In the genomic region with DNA sequence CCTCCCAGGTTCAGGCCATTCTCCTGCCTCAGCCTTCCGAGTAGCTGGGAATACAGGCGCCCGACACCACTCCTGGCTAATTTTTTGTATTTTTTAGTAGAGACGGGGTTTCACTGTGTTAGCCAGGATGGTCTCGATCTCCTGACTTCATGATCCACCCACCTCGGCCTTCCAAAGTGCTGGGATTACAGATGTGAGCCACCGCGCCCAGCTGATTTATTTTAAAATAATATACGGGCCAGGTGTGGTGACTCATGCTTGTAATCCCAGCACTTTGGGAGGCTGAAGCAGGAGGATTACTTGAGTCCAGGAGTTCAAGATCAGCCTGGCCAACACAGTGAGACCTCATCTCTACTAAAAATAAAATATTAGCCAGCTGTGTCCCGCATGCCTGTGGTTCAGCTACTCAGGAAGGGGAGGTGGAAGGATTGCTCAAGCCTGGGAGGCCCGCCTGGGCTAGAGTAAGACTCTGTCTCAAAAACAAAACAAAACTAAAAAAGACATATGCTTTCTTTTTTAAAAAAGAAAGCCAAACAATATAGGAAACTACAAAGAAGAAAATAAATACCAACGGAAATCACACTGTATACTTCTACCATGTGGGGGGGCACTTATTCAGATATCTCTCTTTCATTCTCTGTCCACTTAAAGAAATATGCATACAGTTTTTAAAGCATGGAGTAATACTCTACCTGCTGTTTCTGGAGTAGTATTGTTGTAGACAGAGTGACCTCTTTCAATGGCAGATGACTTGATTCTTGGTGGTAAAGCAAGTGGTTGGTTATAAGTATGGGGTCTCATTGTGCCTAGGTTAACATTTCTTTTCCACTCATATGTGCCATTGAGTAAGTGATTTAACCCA, we compare ENCODE assay signal across 10 cellular contexts. TPM values are rescaled to one million over a fixed set of nuclear protein-coding genes. Genes with fewer than 3 reads are reported as not detected.
DNase-seq lines count a peak whose midpoint lies in the region; TF ChIP-seq lines count a peak whose summit lies in the region.
"Had no signal": no experiment of that assay in that cellular context is flagged by ENCODE, and none has a peak within 500 bp of the region (broad histone marks: within the 10 kb centered on the region; RNA-seq: fewer than 3 reads in every experiment).

No MANE protein-coding gene starts in this region.

- peaks cover 16% of the 10 kb centered on the region for H3K4me1 ChIP-seq in Karpas-422 (ENCODE audit: low read length)
- H3K4me1 ChIP-seq in SK-N-SH (ENCODE audit: control insufficient read depth in 1 of 2, insufficient read depth in 2 of 2, low read depth in 1 of 2, low read length in 1 of 2): no peaks in the 10 kb centered on the region
- no peaks in the 10 kb centered on the region for H3K4me1 ChIP-seq in sigmoid colon

- H4K20me1 ChIP-seq in Karpas-422 (ENCODE audit: insufficient read depth, low read depth, low read length): no peaks in the 10 kb centered on the region
- no peaks in the 10 kb centered on the region for H4K20me1 ChIP-seq in SK-N-SH (ENCODE audit: insufficient read depth)

- H2AFZ ChIP-seq in Karpas-422 (ENCODE audit: low read length) (peak overlapping the region; percentile 51), SK-N-SH (ENCODE audit: low read depth) (no peak overlapping the region)

- H3K79me2 ChIP-seq in Karpas-422 (ENCODE audit: low read length) (no peaks in the 10 kb centered on the region), SK-N-SH (ENCODE audit: insufficient read depth) (no peaks in the 10 kb centered on the region)

- H3K9ac ChIP-seq in Karpas-422 (ENCODE audit: low read length): no peak overlapping the region
- H3K9ac ChIP-seq in SK-N-SH: no peak overlapping the region

- H3F3A ChIP-seq in SK-N-SH (replicated peaks; ENCODE audit: insufficient read depth): no peaks in the 10 kb centered on the region

- in situ Hi-C loops in astrocyte of the cerebellum (cut with HindIII; ENCODE audit: low sequenced_read_pairs): no loop called here

- WGBS in SK-N-SH (ENCODE audit: low lambda C conversion rate): 80% methylated on average over 12 of the region's 12 CpGs
- WGBS in sigmoid colon, 2 donors: 74 to 75% methylated on average over 12 of the region's 12 CpGs

- no peak overlapping the region for H3K4me2 ChIP-seq in Karpas-422 (ENCODE audit: low read depth, low read length, poor library complexity, severe bottlenecking)
- no peak overlapping the region for H3K4me2 ChIP-seq in SK-N-SH

- CTCF ChIA-PET in SK-N-SH (lab: Yijun Ruan, JAX): interaction anchor here (1.3 kb wide), 1 partner anchor 115 kb away, joined by 3 read pairs; no protein-coding TSS in a partner anchor

- no peak for TF ChIP-seq EP300 in SK-N-SH (IDR thresholded peaks at IDR 0.05; ENCODE audit: borderline replicate concordance in 1 of 2, low read depth in 1 of 2, low read length in 1 of 2)
- no peak for TF ChIP-seq EP300 in sigmoid colon (IDR thresholded peaks at IDR 0.05)

- DNase-seq in GM04503 (ENCODE audit: low read depth): peak; percentile 42
- DNase-seq in Karpas-422: no peak
- DNase-seq in astrocyte of the cerebellum (ENCODE audit: low read depth): peak; percentile 34
- DNase-seq in non-pigmented ciliary epithelial cell (ENCODE audit: low read depth): peak; percentile 64
- DNase-seq in stimulated activated CD4-positive, alpha-beta T cell treated with anti-CD3 and anti-CD28 coated beads, Interleukin-1b, Interleukin-23, amount 100 ng/mL, for 48 hours: no peak
- DNase-seq in SK-N-SH: no peak
- DNase-seq in sigmoid colon: no peak
- DNase-seq in NCI-H748 treated with DMSO at 0.1 percent for 48 hours (lab: John Stamatoyannopoulos, UW): no peak
- DNase-seq: activated gamma-delta T cell, NCI-H2227 treated with DMSO at 0.1 percent for 48 hours had no signal

- intact Hi-C loops in sigmoid colon (cut with DNase I): no loop called here

- no peaks in the 10 kb centered on the region for H3K27me3 ChIP-seq in Karpas-422 (ENCODE audit: low read length)
- H3K27me3 ChIP-seq in SK-N-SH (ENCODE audit: insufficient read depth): no peaks in the 10 kb centered on the region
- H3K27me3 ChIP-seq in sigmoid colon: no peaks in the 10 kb centered on the region

- H3K36me3 ChIP-seq in Karpas-422 (ENCODE audit: insufficient read depth, low read length): no peaks in the 10 kb centered on the region
- no peaks in the 10 kb centered on the region for H3K36me3 ChIP-seq in SK-N-SH (replicated peaks in 1 of 2; ENCODE audit: control insufficient read depth in 1 of 2, insufficient read depth in 2 of 2, low read length in 1 of 2)
- no peaks in the 10 kb centered on the region for H3K36me3 ChIP-seq in sigmoid colon

- TF ChIP-seq RAD21 in SK-N-SH (IDR thresholded peaks at IDR 0.05; ENCODE audit: low read length): no peak

- H3K4me3 ChIP-seq in Karpas-422 (ENCODE audit: low read length): no peak overlapping the region
- H3K4me3 ChIP-seq in astrocyte of the cerebellum (ENCODE audit: low read depth, low read length): no peak overlapping the region
- no peak overlapping the region for H3K4me3 ChIP-seq in SK-N-SH (ENCODE audit: low read depth in 2 of 2, low read length in 1 of 2)
- H3K4me3 ChIP-seq in sigmoid colon: no peak overlapping the region

- H3K9me3 ChIP-seq in Karpas-422 (ENCODE audit: low read length): no peaks in the 10 kb centered on the region
- no peaks in the 10 kb centered on the region for H3K9me3 ChIP-seq in SK-N-SH
- H3K9me3 ChIP-seq in sigmoid colon: no peaks in the 10 kb centered on the region

- H3K9me2 ChIP-seq in Karpas-422 (replicated peaks; ENCODE audit: insufficient read depth, low read length) (no peaks in the 10 kb centered on the region), SK-N-SH (no peaks in the 10 kb centered on the region)

- POLR2A ChIA-PET in SK-N-SH (lab: Yijun Ruan, JAX): no interaction called here

- no peak overlapping the region for H3K27ac ChIP-seq in Karpas-422 (ENCODE audit: low read length)
- no peak overlapping the region for H3K27ac ChIP-seq in SK-N-SH (ENCODE audit: low read depth in 2 of 2, low read length in 1 of 2)
- H3K27ac ChIP-seq in sigmoid colon: no peak overlapping the region

- TF ChIP-seq POLR2A in sigmoid colon (IDR thresholded peaks at IDR 0.05): no peak

- no peak for TF ChIP-seq CTCF in astrocyte of the cerebellum (IDR thresholded peaks at IDR 0.05; ENCODE audit: low read depth, low read length, missing control alignments)
- TF ChIP-seq CTCF in SK-N-SH (IDR thresholded peaks at IDR 0.05): no peak
- no peak for TF ChIP-seq CTCF in sigmoid colon (IDR thresholded peaks at IDR 0.05)

TF ChIP-seq in SK-N-SH, 30 proteins besides CTCF, POLR2A, EP300 and RAD21:
- TF ChIP-seq POLR2AphosphoS5 (IDR thresholded peaks at IDR 0.05; ENCODE audit: low read depth, low read length): no peak
- TF ChIP-seq, protein P1, sequence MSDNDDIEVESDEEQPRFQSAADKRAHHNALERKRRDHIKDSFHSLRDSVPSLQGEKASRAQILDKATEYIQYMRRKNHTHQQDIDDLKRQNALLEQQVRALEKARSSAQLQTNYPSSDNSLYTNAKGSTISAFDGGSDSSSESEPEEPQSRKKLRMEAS (IDR thresholded peaks at IDR 0.05; ENCODE audit: low read depth): no peak
- TF ChIP-seq, protein P2, sequence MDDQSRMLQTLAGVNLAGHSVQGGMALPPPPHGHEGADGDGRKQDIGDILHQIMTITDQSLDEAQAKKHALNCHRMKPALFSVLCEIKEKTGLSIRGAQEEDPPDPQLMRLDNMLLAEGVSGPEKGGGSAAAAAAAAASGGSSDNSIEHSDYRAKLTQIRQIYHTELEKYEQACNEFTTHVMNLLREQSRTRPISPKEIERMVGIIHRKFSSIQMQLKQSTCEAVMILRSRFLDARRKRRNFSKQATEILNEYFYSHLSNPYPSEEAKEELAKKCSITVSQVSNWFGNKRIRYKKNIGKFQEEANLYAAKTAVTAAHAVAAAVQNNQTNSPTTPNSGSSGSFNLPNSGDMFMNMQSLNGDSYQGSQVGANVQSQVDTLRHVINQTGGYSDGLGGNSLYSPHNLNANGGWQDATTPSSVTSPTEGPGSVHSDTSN (IDR thresholded peaks at IDR 0.05): no peak
TF ChIP-seq in SK-N-SH: peak in this region for 0.

RNA-seq across cellular contexts. Expression of a gene that starts 0.9 kb away (rescaled TPM):
- 36.2 and 65.7 TPM in 2 replicates for total RNA-seq in Karpas-422 (2014; rRNA removed; shearing (Covaris generic); ENCODE audit: low replicate concordance)
- polyA plus RNA-seq in SK-N-SH (2012; rRNA removed) (2.6 and 4.7 TPM in 2 replicates), sigmoid colon (10 to 100 TPM; 22.2 to 33.9 (median 31.0) TPM)
- polyA plus RNA-seq in SK-N-SH (2012; cell fraction: cytosol; rRNA removed): 2.7 and 3.6 TPM in 2 replicates
- polyA plus RNA-seq in SK-N-SH (2012; cell fraction: nucleus; rRNA removed): 4.0 and 6.8 TPM in 2 replicates
- 10 to 100 TPM; 12.8 to 18.1 (median 13.8) TPM for total RNA-seq in sigmoid colon

RNA-seq across cellular contexts. Expression of a gene that starts 57.7 kb away (rescaled TPM):
- total RNA-seq in Karpas-422 (2014; rRNA removed; shearing (Covaris generic); ENCODE audit: low replicate concordance): 56.1 and 96.8 TPM in 2 replicates
- polyA plus RNA-seq in SK-N-SH (2012; rRNA removed) (8.8 and 14.7 TPM in 2 replicates), sigmoid colon (10 to 100 TPM; 12.0 to 43.2 (median 15.6) TPM)
- polyA plus RNA-seq in SK-N-SH (2012; cell fraction: cytosol; rRNA removed): 6.7 and 8.4 TPM in 2 replicates
- polyA plus RNA-seq in SK-N-SH (2012; cell fraction: nucleus; rRNA removed): 59.0 and 85.4 TPM in 2 replicates
- total RNA-seq in sigmoid colon: 10 to 100 TPM; 36.4 to 65.9 (median 38.7) TPM

Comparison
In these comparisons a context has a peak if more than half of its experiments do, and no peak if none do; other contexts are left out.
1. DNase-seq: peak in GM04503 (single experiment), astrocyte of the cerebellum (single experiment) and non-pigmented ciliary epithelial cell (single experiment); none in Karpas-422 (single experiment), stimulated activated CD4-positive, alpha-beta T cell treated with anti-CD3 and anti-CD28 coated beads, Interleukin-1b, Interleukin-23, amount 100 ng/mL, for 48 hours (single experiment), SK-N-SH (single experiment), sigmoid colon (single experiment) and NCI-H748 treated with DMSO at 0.1 percent for 48 hours (single experiment).